Comparison of ENCODE assay signal across 1 cellular context in the genomic region with DNA sequence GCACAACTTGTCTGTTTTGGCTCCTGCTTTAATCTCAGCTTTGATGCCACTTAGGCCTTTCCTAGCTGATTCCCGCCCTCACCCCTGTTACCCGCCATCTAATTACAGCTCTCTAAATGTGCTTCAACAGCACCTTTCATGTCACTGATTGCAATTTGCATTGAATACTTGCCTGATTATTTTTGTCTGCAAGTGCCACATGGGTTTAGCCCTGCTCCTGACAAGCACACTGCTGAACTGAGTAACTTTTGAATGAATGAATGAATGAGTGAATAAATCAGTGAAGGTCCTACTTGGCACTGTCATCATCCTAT.
TF ChIP-seq lines count a peak whose summit lies in the region.

No MANE protein-coding gene starts in this region.

TF ChIP-seq in GM12878, 131 proteins besides CTCF, POLR2A, EP300 and RAD21 (continued from another document):
- TF ChIP-seq ETV6 (conservative IDR thresholded peaks at IDR 0.05 in 1 of 2, IDR thresholded peaks at IDR 0.05 in 1 of 2; ENCODE audit: borderline replicate concordance in 1 of 2, low read depth in 1 of 2): 0 out of 4 replicates have a peak, but pooled peaks of 1 of the 2 experiments have one; percentile 12
